In genomic region chr20:57661201-57662027, GRCh38 we compare ENCODE assay signal across 14 cellular contexts. TPM values are rescaled to one million over a fixed set of nuclear protein-coding genes. Genes with fewer than 3 reads are reported as not detected.
DNase-seq lines count a peak whose midpoint lies in the region; ATAC-seq, FAIRE-seq and TF ChIP-seq lines count a peak whose summit lies in the region.
"Had no signal": no experiment of that assay in that cellular context is flagged by ENCODE, and none has a peak within 500 bp of the region (broad histone marks: within the 10 kb centered on the region; RNA-seq: fewer than 3 reads in every experiment).

No MANE protein-coding gene starts in this region.

- no peaks in the 10 kb centered on the region for H3K79me2 ChIP-seq in HepG2 (ENCODE audit: insufficient read depth, low read length)

- H3K36me3 ChIP-seq in right lobe of liver: no peaks in the 10 kb centered on the region
- H3K36me3 ChIP-seq in HepG2 (replicated peaks in 1 of 2; ENCODE audit: control insufficient read depth in 1 of 2, insufficient read depth in 2 of 2, low read length in 2 of 2): no peaks in the 10 kb centered on the region
- no peaks in the 10 kb centered on the region for H3K36me3 ChIP-seq in ovary
- H3K36me3 ChIP-seq in aorta (ENCODE audit: control insufficient read depth in 1 of 2, insufficient read depth in 2 of 2, low read length in 1 of 2): peaks cover 0 to 5% of the 10 kb centered on the region in 2 donors

- TF ChIP-seq CTCF in right lobe of liver (IDR thresholded peaks at IDR 0.05) (no peak), HepG2 (CRISPR knock-in tag; IDR thresholded peaks at IDR 0.05) (no peak), coronary artery (IDR thresholded peaks at IDR 0.05) (no peak), ovary (IDR thresholded peaks at IDR 0.05) (no peak)

- H3K9ac ChIP-seq in HepG2 (ENCODE audit: insufficient read depth, low read depth, low read length): no peak overlapping the region

- TF ChIP-seq POLR2A in right lobe of liver (IDR thresholded peaks at IDR 0.05) (no peak), HepG2 (IDR thresholded peaks at IDR 0.05; ENCODE audit: insufficient read depth in 1 of 2, low read depth in 2 of 2, low read length in 2 of 2) (no peak), ovary (IDR thresholded peaks at IDR 0.05) (no peak)

- TF ChIP-seq RAD21 in HepG2 (CRISPR knock-in tag; IDR thresholded peaks at IDR 0.05): no peak

- BruUV-seq in HepG2 (replicated peaks; lab: Mats Ljungman, UMichigan): no TSS peak

- H3K4me3 ChIP-seq in right lobe of liver (no peak overlapping the region), HepG2 (replicated peaks in 1 of 3; ENCODE audit: insufficient read depth in 1 of 3, low read depth in 2 of 3, low read length in 3 of 3) (no peak overlapping the region), coronary artery (peak overlapping the region; percentile 46), ovary (no peak overlapping the region), aorta (ENCODE audit: low read length in 2 of 2) (no peak overlapping the region)
- H3K4me3 ChIP-seq: tibial nerve had no signal

- CTCF ChIA-PET in HepG2 (lab: Yijun Ruan, JAX; ENCODE audit: low intra/inter-chr PET ratio, low total read pairs): no interaction called here

- no peak for ATAC-seq in right lobe of liver
- no peak for ATAC-seq in HepG2
- ATAC-seq in aorta (ENCODE audit: low FRiP score): no peak
- ATAC-seq: CD8-positive, alpha-beta T cell had no signal

- no peak overlapping the region for H2AFZ ChIP-seq in HepG2 (ENCODE audit: low read length)

- H3K4me2 ChIP-seq in HepG2 (ENCODE audit: low read depth, low read length): no peak overlapping the region

- H3K27me3 ChIP-seq in right lobe of liver (no peaks in the 10 kb centered on the region), HepG2 (ENCODE audit: control insufficient read depth in 1 of 2, insufficient read depth in 2 of 2, low read length in 2 of 2) (peaks cover 29 to 99% of the 10 kb centered on the region in 2 experiments), ovary (no peaks in the 10 kb centered on the region), aorta (ENCODE audit: control insufficient read depth in 1 of 2, insufficient read depth in 2 of 2, low read length in 1 of 2) (no peaks in the 10 kb centered on the region)
- H3K27me3 ChIP-seq: tibial nerve had no signal

- intact Hi-C loops in right lobe of liver (cut with DNase I) (no loop called here), HepG2 (cut with micrococcal nuclease; ENCODE audit: unreplicated experiment) (no loop called here), ovary (cut with DNase I) (no loop called here), aorta (cut with DNase I) (loop anchor here (5.0 to 10.0 kb wide), 2 partner anchors 46 to 303 kb away; no protein-coding TSS in a partner anchor)

- DNase-seq in right lobe of liver (peak; percentile 18 to 48 (median 39)), HepG2 (ENCODE audit: low spot score) (no peak), coronary artery (ENCODE audit: low spot score) (peak; percentile 68), ovary (peak; percentile 14 to 54 (median 40)), aorta (peak; percentile 59 to 79), NCI-H774 (lab: John Stamatoyannopoulos, UW) (no peak), OCI-M2 (lab: John Stamatoyannopoulos, UW; ENCODE audit: unreplicated experiment) (no peak), LoVo (ENCODE audit: low spot score) (no peak)
- DNase-seq: Karpas-422, kidney glomerular epithelial cell had no signal

- H4K20me1 ChIP-seq in HepG2 (ENCODE audit: insufficient read depth, low read length): no peaks in the 10 kb centered on the region

- H3K9me3 ChIP-seq in right lobe of liver (no peaks in the 10 kb centered on the region), HepG2 (ENCODE audit: low read length) (no peaks in the 10 kb centered on the region), ovary (no peaks in the 10 kb centered on the region), aorta (ENCODE audit: control insufficient read depth, low read length) (no peaks in the 10 kb centered on the region)
- H3K9me3 ChIP-seq: tibial nerve had no signal

- no peak for FAIRE-seq in HepG2 (lab: Jason Lieb, UNC)
- FAIRE-seq: RCC 7860 had no signal

- in situ Hi-C loops in HepG2 (cut with HindIII; ENCODE audit: extremely low pct_ligation_motif_present, low pct_unique_long_range_greater_than_20kb): no loop called here

- no peak for TF ChIP-seq EP300 in HepG2 (IDR thresholded peaks at IDR 0.05; ENCODE audit: low read depth in 2 of 2, low read length in 2 of 2)
- TF ChIP-seq EP300 in HepG2 (CRISPR knock-in tag; IDR thresholded peaks at IDR 0.05; ENCODE audit: borderline replicate concordance): no peak
- TF ChIP-seq EP300 in ovary (IDR thresholded peaks at IDR 0.05): no peak

- no peaks in the 10 kb centered on the region for H3K4me1 ChIP-seq in right lobe of liver
- H3K4me1 ChIP-seq in HepG2 (ENCODE audit: insufficient read depth, low read length): peaks cover 13% of the 10 kb centered on the region
- peaks cover 14% of the 10 kb centered on the region for H3K4me1 ChIP-seq in ovary (ENCODE audit: insufficient read depth)
- H3K4me1 ChIP-seq in aorta (ENCODE audit: control insufficient read depth in 1 of 2, insufficient read depth in 2 of 2, low read length in 2 of 2): no peaks in the 10 kb centered on the region

- POLR2A ChIA-PET in HepG2 (lab: Yijun Ruan, JAX): no interaction called here

- no peak overlapping the region for H3K27ac ChIP-seq in right lobe of liver
- H3K27ac ChIP-seq in HepG2 (ENCODE audit: extremely low read length, insufficient read depth, low read length): no peak overlapping the region
- H3K27ac ChIP-seq in coronary artery: peak overlapping the region in 1 of 2 donors; percentile 3
- no peak overlapping the region for H3K27ac ChIP-seq in ovary
- H3K27ac ChIP-seq in aorta (ENCODE audit: low read depth in 1 of 2, low read length in 2 of 2): no peak overlapping the region

- 17% methylated on average over 2 of the region's 32 CpGs for WGBS in right lobe of liver (ENCODE audit: insufficient coverage, low coverage, low lambda C conversion rate, missing lambda C conversion rate)
- WGBS in HepG2 (ENCODE audit: low lambda C conversion rate): 37% methylated on average over 24 of the region's 32 CpGs
- WGBS in ovary, 3 donors: 61 to 75% (median 68%) methylated on average over 26 to 32 of the region's 32 CpGs
- WGBS in aorta, 2 donors: 31% methylated on average over 32 of the region's 32 CpGs

RNA-seq across cellular contexts. Expression of gene ZBP1, which starts 41.2 kb away (rescaled TPM):
- under 1 TPM in 4 of 6 experiments, not detected in 2; 0.14 to 0.75 (median 0.36) TPM for total RNA-seq in right lobe of liver
- not detected in 2 replicates for total RNA-seq in HepG2 (2016; rRNA removed; fragmentation: Illumina TruSeq; extraction: Trizol)
- not detected in 2 replicates for total RNA-seq in HepG2 (2016; cell fraction: cytosol; rRNA removed; fragmentation: Illumina TruSeq; extraction: Trizol; ENCODE audit: low read depth)
- total RNA-seq in HepG2 (2016; cell fraction: insoluble cytoplasmic fraction; rRNA removed; fragmentation: Illumina TruSeq; extraction: Trizol): not detected in 2 replicates
- not detected in 2 replicates for total RNA-seq in HepG2 (2016; cell fraction: membrane; rRNA removed; fragmentation: Illumina TruSeq; extraction: Trizol)
- total RNA-seq in HepG2 (2016; cell fraction: nucleus; rRNA removed; fragmentation: Illumina TruSeq; extraction: Trizol): not detected in 2 replicates
- polyA plus RNA-seq in HepG2 (2011; rRNA removed): not detected in 2 replicates
- not detected in 2 replicates for polyA plus RNA-seq in HepG2 (2011; cell fraction: cytosol; rRNA removed)
- not detected in 2 replicates for polyA plus RNA-seq in HepG2 (2011; cell fraction: nucleus; rRNA removed)
- polyA plus RNA-seq in HepG2 (2012): not detected in 2 replicates
- polyA plus RNA-seq in HepG2 (2016; cell fraction: cytosol; fragmentation: Illumina TruSeq; extraction: Trizol; ENCODE audit: low read depth): not detected in 2 replicates
- polyA plus RNA-seq in HepG2 (2016; cell fraction: insoluble cytoplasmic fraction; fragmentation: Illumina TruSeq; extraction: Trizol; ENCODE audit: low read depth): not detected in 2 replicates
- not detected in 2 replicates for polyA plus RNA-seq in HepG2 (2016; cell fraction: membrane; fragmentation: Illumina TruSeq; extraction: Trizol; ENCODE audit: low read depth)
- polyA plus RNA-seq in HepG2 (2016; cell fraction: nucleus; fragmentation: Illumina TruSeq; extraction: Trizol; ENCODE audit: insufficient read depth, low read depth): not detected in 2 replicates
- polyA minus RNA-seq in HepG2 (2011; rRNA and poly(A)+ RNA removed; ENCODE audit: low replicate concordance): not detected in 2 replicates
- not detected in 2 replicates for polyA minus RNA-seq in HepG2 (2011; cell fraction: cytosol; rRNA and poly(A)+ RNA removed)
- not detected in 2 replicates for polyA minus RNA-seq in HepG2 (2011; cell fraction: nucleus; rRNA and poly(A)+ RNA removed)
- total RNA-seq in ovary: under 1 TPM in 3 of 7 donors, not detected in 4; 0.23 to 0.50 (median 0.24) TPM
- under 1 TPM; 0.12 to 0.92 TPM for polyA plus RNA-seq in ovary
- total RNA-seq in aorta: 1 to 10 TPM in 1 of 2 donors, under 1 TPM in 1; 0.88 to 1.6 TPM
- under 1 TPM; 0.20 to 0.50 TPM for polyA plus RNA-seq in aorta
- total RNA-seq: fibroblast of villous mesenchyme had no signal

RNA-seq across cellular contexts. Expression of gene PMEPA1, which starts 48.4 kb away (rescaled TPM):
- total RNA-seq in right lobe of liver: 1 to 10 TPM in 4 of 6 experiments, under 1 TPM in 2; 0.50 to 2.3 (median 1.4) TPM
- not detected in 2 replicates for total RNA-seq in HepG2 (2016; rRNA removed; fragmentation: Illumina TruSeq; extraction: Trizol)
- total RNA-seq in HepG2 (2016; cell fraction: cytosol; rRNA removed; fragmentation: Illumina TruSeq; extraction: Trizol; ENCODE audit: low read depth): not detected in 2 replicates
- not detected in 2 replicates for total RNA-seq in HepG2 (2016; cell fraction: insoluble cytoplasmic fraction; rRNA removed; fragmentation: Illumina TruSeq; extraction: Trizol)
- 0.31 TPM in 1 of 2 replicates, not detected in the other for total RNA-seq in HepG2 (2016; cell fraction: membrane; rRNA removed; fragmentation: Illumina TruSeq; extraction: Trizol)
- total RNA-seq in HepG2 (2016; cell fraction: nucleus; rRNA removed; fragmentation: Illumina TruSeq; extraction: Trizol): not detected in 2 replicates
- 0.08 TPM in 1 of 2 replicates, not detected in the other for polyA plus RNA-seq in HepG2 (2011; rRNA removed)
- polyA plus RNA-seq in HepG2 (2011; cell fraction: cytosol; rRNA removed): 0.03 TPM in 1 of 2 replicates, not detected in the other
- polyA plus RNA-seq in HepG2 (2011; cell fraction: nucleus; rRNA removed): 0.12 and 0.16 TPM in 2 replicates
- not detected in 2 replicates for polyA plus RNA-seq in HepG2 (2012)
- not detected in 2 replicates for polyA plus RNA-seq in HepG2 (2016; cell fraction: cytosol; fragmentation: Illumina TruSeq; extraction: Trizol; ENCODE audit: low read depth)
- not detected in 2 replicates for polyA plus RNA-seq in HepG2 (2016; cell fraction: insoluble cytoplasmic fraction; fragmentation: Illumina TruSeq; extraction: Trizol; ENCODE audit: low read depth)
- polyA plus RNA-seq in HepG2 (2016; cell fraction: membrane; fragmentation: Illumina TruSeq; extraction: Trizol; ENCODE audit: low read depth): 0.15 TPM in 1 of 2 replicates, not detected in the other
- not detected in 2 replicates for polyA plus RNA-seq in HepG2 (2016; cell fraction: nucleus; fragmentation: Illumina TruSeq; extraction: Trizol; ENCODE audit: insufficient read depth, low read depth)
- polyA minus RNA-seq in HepG2 (2011; rRNA and poly(A)+ RNA removed; ENCODE audit: low replicate concordance): 0.20 and 7.8 TPM in 2 replicates
- polyA minus RNA-seq in HepG2 (2011; cell fraction: cytosol; rRNA and poly(A)+ RNA removed): 0.53 TPM in 1 of 2 replicates, not detected in the other
- 0.39 TPM in 1 of 2 replicates, not detected in the other for polyA minus RNA-seq in HepG2 (2011; cell fraction: nucleus; rRNA and poly(A)+ RNA removed)
- total RNA-seq in ovary: 10 to 100 TPM in 5 of 7 donors, 1 to 10 TPM in 2; 2.7 to 73.4 (median 17.6) TPM
- polyA plus RNA-seq in ovary: 10 to 100 TPM; 14.6 to 28.5 TPM
- 100 to 1,000 TPM; 167 to 188 TPM for total RNA-seq in aorta
- 10 to 100 TPM; 31.4 to 46.7 TPM for polyA plus RNA-seq in aorta

Comparison
In these comparisons a context has a peak if more than half of its experiments do, and no peak if none do; other contexts are left out.
1. DNase-seq: peak in right lobe of liver (3 of 3), coronary artery (single experiment), ovary (5 of 5) and aorta (2 of 2); none in HepG2 (single experiment), NCI-H774 (single experiment), OCI-M2 (single experiment) and LoVo (single experiment).
2. intact Hi-C loops: an anchor here in aorta (5.0 to 10.0 kb wide); none called in right lobe of liver, HepG2 and ovary.